In genomic region chr3:115851571-115851970, GRCh38 we compare ENCODE assay signal across 3 cellular contexts.
"Had no signal": no experiment of that assay in that cellular context is flagged by ENCODE, and none has a peak within 500 bp of the region (broad histone marks: within the 10 kb centered on the region; RNA-seq: fewer than 3 reads in every experiment).

No MANE protein-coding gene starts in this region.

- ATAC-seq: GM12878 had no signal

- H3K4me3 ChIP-seq: GM12878 had no signal

- DNase-seq: GDM1, GF-D8 had no signal
